9 cellular contexts compared by ENCODE assay signal in genomic region chr2:190180313-190181065, GRCh38.
DNase-seq lines count a peak whose midpoint lies in the region; ATAC-seq and TF ChIP-seq lines count a peak whose summit lies in the region.
"Had no signal": no experiment of that assay in that cellular context is flagged by ENCODE, and none has a peak within 500 bp of the region (broad histone marks: within the 10 kb centered on the region; RNA-seq: fewer than 3 reads in every experiment).

No MANE protein-coding gene starts in this region.

- peak overlapping the region; percentile 82 to 88 (median 83) for H3K9ac ChIP-seq in skeletal muscle tissue (ENCODE audit: low read depth in 1 of 3, low read length in 3 of 3)

- H3K4me3 ChIP-seq in Caco-2 (ENCODE audit: low read depth, low read length) (peak overlapping the region; percentile 78), brain microvascular endothelial cell (ENCODE audit: low read depth, low read length) (peak overlapping the region; percentile 65), skeletal muscle tissue (ENCODE audit: low read length in 3 of 3) (peak overlapping the region; percentile 69 to 80 (median 77))

- 0 out of 2 replicates have a peak, but pooled peaks cover 4% of the 10 kb centered on the region for H3K4me1 ChIP-seq in Caco-2
- H3K4me1 ChIP-seq in skeletal muscle tissue (ENCODE audit: control insufficient read depth in 3 of 3, insufficient read depth in 3 of 3, low read length in 3 of 3) = peaks cover 4 to 9% (median 8%) of the 10 kb centered on the region in 3 donors

- H3K9me3 Mint-ChIP-seq in Caco-2 (ENCODE audit: unreplicated experiment) = no peaks in the 10 kb centered on the region
- H3K9me3 Mint-ChIP-seq: activated naive CD4-positive, alpha-beta T cell treated with anti-CD3 and anti-CD28 coated beads, Interleukin-2, amount 50 U/mL, for 24 hours had no signal

- ATAC-seq in GM19035 (IDR thresholded peaks at IDR 0.05; ENCODE audit: unreplicated experiment) = peak; percentile 77
- ATAC-seq in HG03103 (IDR thresholded peaks at IDR 0.05; ENCODE audit: low read depth, unreplicated experiment) = peak; percentile 62

- H3K27me3 Mint-ChIP-seq in Caco-2 (ENCODE audit: insufficient read depth, unreplicated experiment) = no peaks in the 10 kb centered on the region

- peak overlapping the region; percentile 83 for H3K4me3 Mint-ChIP-seq in Caco-2 (ENCODE audit: unreplicated experiment)

- H3K27ac ChIP-seq in brain microvascular endothelial cell = no peak overlapping the region
- peak overlapping the region; percentile 88 for H3K27ac ChIP-seq in skeletal muscle tissue (ENCODE audit: low read depth, low read length)

- H3K36me3 Mint-ChIP-seq in Caco-2 (ENCODE audit: insufficient read depth, unreplicated experiment) = peaks cover 6% of the 10 kb centered on the region

- no peaks in the 10 kb centered on the region for H3K9me3 ChIP-seq in Caco-2
- no peaks in the 10 kb centered on the region for H3K9me3 ChIP-seq in skeletal muscle tissue (ENCODE audit: control insufficient read depth in 3 of 3, low read length in 3 of 3)

- in situ Hi-C loops in brain microvascular endothelial cell (cut with HindIII; ENCODE audit: low pct_ligation_motif_present, low sequenced_read_pairs) = no loop called here

- H3K36me3 ChIP-seq in Caco-2 (ENCODE audit: control insufficient read depth, insufficient read depth, low read length) = no peaks in the 10 kb centered on the region
- no peaks in the 10 kb centered on the region for H3K36me3 ChIP-seq in brain microvascular endothelial cell (replicated peaks)
- no peaks in the 10 kb centered on the region for H3K36me3 ChIP-seq in skeletal muscle tissue (ENCODE audit: control insufficient read depth in 3 of 3, insufficient read depth in 3 of 3, low read length in 3 of 3)

- intact Hi-C loops in Caco-2 (cut with micrococcal nuclease; ENCODE audit: unreplicated experiment) = loop anchor here (1.0 to 10.0 kb wide), 7 partner anchors 44 to 518 kb away; partner anchors contain the start of genes ASNSD1, HIBCH, ORMDL1 and PMS1

- peaks cover 6% of the 10 kb centered on the region for H3K4me1 Mint-ChIP-seq in Caco-2 (ENCODE audit: low read depth, unreplicated experiment)

- BruUV-seq in Caco-2 (replicated peaks; lab: Mats Ljungman, UMichigan) = no TSS peak

- peak; percentile 84 to 89 for DNase-seq in Caco-2
- DNase-seq in OCI-M1 (lab: John Stamatoyannopoulos, UW) = peak; percentile 91
- DNase-seq in brain microvascular endothelial cell = no peak
- peak; percentile 53 for DNase-seq in inferior parietal cortex (ENCODE audit: extremely low spot score)
- no peak for DNase-seq in activated CD4-positive, CD25-positive, alpha-beta regulatory T cell treated with anti-CD3 and anti-CD28 coated beads, Interleukin-2, amount 50 U/mL, for 72 hours

- CTCF ChIA-PET in Caco-2 (lab: Charles Lee) = interaction anchor here (0.7 to 1.4 kb wide), 14 partner anchors 8 to 418 kb away, joined by 3 to 20 read pairs (median 4); partner anchors contain the start of genes HIBCH and OSGEPL1

- H3K27ac Mint-ChIP-seq in Caco-2 (ENCODE audit: unreplicated experiment) = no peak overlapping the region

- POLR2A ChIA-PET in Caco-2 (lab: Charles Lee) = interaction anchor here (0.7 kb wide), 1 partner anchor 9 kb away, joined by 3 read pairs; no protein-coding TSS in a partner anchor

- TF ChIP-seq CTCF in Caco-2 (IDR thresholded peaks at IDR 0.05; ENCODE audit: insufficient read depth in 1 of 2, low read depth in 1 of 2, low read length in 1 of 2, severe bottlenecking in 1 of 2, unreplicated experiment in 1 of 2) (peak; percentile 47 to 92), brain microvascular endothelial cell (IDR thresholded peaks at IDR 0.05; ENCODE audit: low read depth, low read length, missing control alignments) (peak; percentile 52)

- no peaks in the 10 kb centered on the region for H3K27me3 ChIP-seq in Caco-2 (replicated peaks; ENCODE audit: control insufficient read depth, insufficient read depth, low read length)
- H3K27me3 ChIP-seq in brain microvascular endothelial cell (replicated peaks) = no peaks in the 10 kb centered on the region
- H3K27me3 ChIP-seq in skeletal muscle tissue (ENCODE audit: control insufficient read depth in 3 of 3, insufficient read depth in 3 of 3, low read length in 3 of 3) = no peaks in the 10 kb centered on the region

Comparison
In these comparisons a context has a peak if more than half of its experiments do, and no peak if none do; other contexts are left out.
1. DNase-seq: peak in Caco-2 (2 of 2), OCI-M1 (single experiment) and inferior parietal cortex (single experiment); none in brain microvascular endothelial cell (single experiment) and activated CD4-positive, CD25-positive, alpha-beta regulatory T cell treated with anti-CD3 and anti-CD28 coated beads, Interleukin-2, amount 50 U/mL, for 72 hours (single experiment).
2. Peak in every context shown above with its lines, with median percentiles within 50 percentile points of each other: H3K4me3 ChIP-seq.